Comparison of ENCODE assay signal across 30 cellular contexts in the genomic region with DNA sequence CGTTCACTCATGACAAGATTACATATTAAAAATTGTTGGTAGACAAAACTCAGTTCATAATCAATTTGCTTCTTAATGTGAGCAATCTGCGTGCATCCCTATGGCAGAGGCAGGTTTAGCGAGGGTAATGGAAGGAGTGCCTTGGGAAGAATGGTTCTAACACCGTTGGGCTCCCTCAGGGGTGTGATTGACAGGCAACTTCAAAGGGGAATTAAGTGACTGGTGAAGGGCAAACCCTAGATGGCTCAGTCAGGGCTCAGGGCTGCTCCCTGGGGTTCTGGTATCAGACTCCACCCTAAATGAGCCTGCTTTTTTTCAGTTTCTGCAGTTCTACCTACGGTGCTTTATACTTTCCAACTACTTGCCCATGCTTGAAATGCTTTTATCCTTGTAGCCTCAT.
DNase-seq lines count a peak whose midpoint lies in the region; ATAC-seq and TF ChIP-seq lines count a peak whose summit lies in the region.
"Had no signal": no experiment of that assay in that cellular context is flagged by ENCODE, and none has a peak within 500 bp of the region (broad histone marks: within the 10 kb centered on the region; RNA-seq: fewer than 3 reads in every experiment).

No MANE protein-coding gene starts in this region.

- no peaks in the 10 kb centered on the region for H3K9me3 Mint-ChIP-seq in progenitor cell of endocrine pancreas (ENCODE audit: low read depth)
- H3K9me3 Mint-ChIP-seq: activated CD4-positive, alpha-beta T cell treated with anti-CD3 and anti-CD28 coated beads, Interleukin-2, amount 10 ng/mL, durations not matched to agents 24 days and 14 days; activated naive CD4-positive, alpha-beta T cell treated with anti-CD3 and anti-CD28 coated beads, Interleukin-2, amount 50 U/mL, for 24 hours had no signal

- DNase-seq in H7 (peak; percentile 46), HEK293T (ENCODE audit: extremely low spot score) (no peak), NT2/D1 (ENCODE audit: low read depth, low spot score) (peak; percentile 18), iPS-NIHi7 (ENCODE audit: extremely low spot score) (peak; percentile 76), progenitor cell of endocrine pancreas (ENCODE audit: low spot score, unreplicated experiment) (no peak), HK-2 (ENCODE audit: unreplicated experiment) (no peak)
- no peak for DNase-seq in stimulated activated CD4-positive, alpha-beta T cell treated with anti-CD3 and anti-CD28 coated beads, Interleukin-2, amount 100 ng/mL, for 24 hours
- DNase-seq: activated CD4-positive, alpha-beta T cell treated with anti-CD3 and anti-CD28 coated beads, Interleukin-2, amount 10 ng/mL, durations not matched to agents 24 days and 14 days; activated CD8-positive, alpha-beta memory T cell treated with anti-CD3 and anti-CD28 coated beads for 24 hours; activated T-cell treated with anti-CD3 and anti-CD28 coated beads for 4 hours; amygdala; COR-L47; GDM1; hippocampal formation; mammary epithelial cell; NCI-H1105; NCI-H2081; NCI-H524; right cardiac atrium; RPMI8226; SJCRH30; stimulated activated CD4-positive, alpha-beta T cell treated with anti-CD3 and anti-CD28 coated beads, Interleukin-1b, Interleukin-23, amount 100 ng/mL, for 48 hours; stimulated activated CD8-positive, alpha-beta memory T cell treated with anti-CD3 and anti-CD28 coated beads, Interleukin-4, amount 100 ng/mL, for 48 hours; T1000; testis had no signal

- H3K9me3 ChIP-seq in NT2/D1 (ENCODE audit: insufficient read depth, low read length), result no peaks in the 10 kb centered on the region
- H3K9me3 ChIP-seq: SJCRH30, testis had no signal

- no peaks in the 10 kb centered on the region for H3K4me1 ChIP-seq in NT2/D1 (ENCODE audit: insufficient read depth, insufficient read length)
- H3K4me1 ChIP-seq: parathyroid adenoma, SJCRH30, testis had no signal

- no peak overlapping the region for H3K27ac Mint-ChIP-seq in progenitor cell of endocrine pancreas
- H3K27ac Mint-ChIP-seq: activated CD4-positive, alpha-beta T cell treated with anti-CD3 and anti-CD28 coated beads, Interleukin-2, amount 10 ng/mL, durations not matched to agents 24 days and 14 days; activated naive CD4-positive, alpha-beta T cell treated with anti-CD3 and anti-CD28 coated beads, Interleukin-2, amount 50 U/mL, for 24 hours; stimulated activated naive CD8-positive, alpha-beta T cell treated with anti-CD3 and anti-CD28 coated beads, Interleukin-15, Interleukin-2, amounts not matched to agents 100 ng/mL and 50 ng/mL, for 24 hours had no signal

- no peaks in the 10 kb centered on the region for H3K27me3 ChIP-seq in H7 (ENCODE audit: control insufficient read depth, insufficient read depth, low read length)
- no peaks in the 10 kb centered on the region for H3K27me3 ChIP-seq in NT2/D1 (ENCODE audit: insufficient read depth, insufficient read length)
- H3K27me3 ChIP-seq: SJCRH30, testis had no signal

- POLR2A ChIA-PET in HEK293T (lab: Yijun Ruan, JAX), result no interaction called here

- peaks cover 3% of the 10 kb centered on the region for H3K4me1 Mint-ChIP-seq in progenitor cell of endocrine pancreas (ENCODE audit: low read depth)
- H3K4me1 Mint-ChIP-seq: activated CD4-positive, alpha-beta T cell treated with anti-CD3 and anti-CD28 coated beads, Interleukin-2, amount 10 ng/mL, durations not matched to agents 24 days and 14 days; activated naive CD4-positive, alpha-beta T cell treated with anti-CD3 and anti-CD28 coated beads, Interleukin-2, amount 50 U/mL, for 24 hours had no signal

- H3K27me3 Mint-ChIP-seq in progenitor cell of endocrine pancreas, result no peaks in the 10 kb centered on the region
- H3K27me3 Mint-ChIP-seq: activated CD4-positive, alpha-beta T cell treated with anti-CD3 and anti-CD28 coated beads, Interleukin-2, amount 10 ng/mL, durations not matched to agents 24 days and 14 days; activated naive CD4-positive, alpha-beta T cell treated with anti-CD3 and anti-CD28 coated beads, Interleukin-2, amount 50 U/mL, for 24 hours; stimulated activated naive CD8-positive, alpha-beta T cell treated with anti-CD3 and anti-CD28 coated beads, Interleukin-15, Interleukin-2, amounts not matched to agents 100 ng/mL and 50 ng/mL, for 24 hours had no signal

- no peaks in the 10 kb centered on the region for H3K36me3 Mint-ChIP-seq in progenitor cell of endocrine pancreas (ENCODE audit: insufficient read depth)
- H3K36me3 Mint-ChIP-seq: activated naive CD4-positive, alpha-beta T cell treated with anti-CD3 and anti-CD28 coated beads, Interleukin-2, amount 50 U/mL, for 24 hours had no signal

- no peak overlapping the region for H3K4me3 ChIP-seq in H7 (ENCODE audit: insufficient read depth, low read depth, low read length)
- H3K4me3 ChIP-seq in NT2/D1 (ENCODE audit: insufficient read length, low read depth), result no peak overlapping the region
- H3K4me3 ChIP-seq: SJCRH30, smooth muscle cell, testis had no signal

- TF ChIP-seq CTCF in progenitor cell of endocrine pancreas (IDR thresholded peaks at IDR 0.05; ENCODE audit: unreplicated experiment), result no peak

- no peak for ATAC-seq in HG02763 (IDR thresholded peaks at IDR 0.05; ENCODE audit: unreplicated experiment)
- ATAC-seq: right cardiac atrium had no signal

- CTCF ChIA-PET in HEK293T (lab: Yijun Ruan, JAX), result no interaction called here

- H3K4me3 Mint-ChIP-seq in progenitor cell of endocrine pancreas (ENCODE audit: low read depth), result no peak overlapping the region
- H3K4me3 Mint-ChIP-seq: activated CD4-positive, alpha-beta T cell treated with anti-CD3 and anti-CD28 coated beads, Interleukin-2, amount 10 ng/mL, durations not matched to agents 24 days and 14 days; activated naive CD4-positive, alpha-beta T cell treated with anti-CD3 and anti-CD28 coated beads, Interleukin-2, amount 50 U/mL, for 24 hours; stimulated activated naive CD8-positive, alpha-beta T cell treated with anti-CD3 and anti-CD28 coated beads, Interleukin-15, Interleukin-2, amounts not matched to agents 100 ng/mL and 50 ng/mL, for 24 hours had no signal

- H3K36me3 ChIP-seq in H7 (replicated peaks; ENCODE audit: control insufficient read depth, insufficient read depth, low read length) (no peaks in the 10 kb centered on the region), NT2/D1 (ENCODE audit: insufficient read depth, insufficient read length, low read length) (no peaks in the 10 kb centered on the region)
- H3K36me3 ChIP-seq: SJCRH30 had no signal

- no peak overlapping the region for H3K9ac ChIP-seq in NT2/D1 (ENCODE audit: insufficient read length, low read depth)
- H3K9ac ChIP-seq: parathyroid adenoma had no signal

TF ChIP-seq in HEK293T, 16 proteins besides CTCF, POLR2A, EP300 and RAD21:
- TF ChIP-seq, protein P1, sequence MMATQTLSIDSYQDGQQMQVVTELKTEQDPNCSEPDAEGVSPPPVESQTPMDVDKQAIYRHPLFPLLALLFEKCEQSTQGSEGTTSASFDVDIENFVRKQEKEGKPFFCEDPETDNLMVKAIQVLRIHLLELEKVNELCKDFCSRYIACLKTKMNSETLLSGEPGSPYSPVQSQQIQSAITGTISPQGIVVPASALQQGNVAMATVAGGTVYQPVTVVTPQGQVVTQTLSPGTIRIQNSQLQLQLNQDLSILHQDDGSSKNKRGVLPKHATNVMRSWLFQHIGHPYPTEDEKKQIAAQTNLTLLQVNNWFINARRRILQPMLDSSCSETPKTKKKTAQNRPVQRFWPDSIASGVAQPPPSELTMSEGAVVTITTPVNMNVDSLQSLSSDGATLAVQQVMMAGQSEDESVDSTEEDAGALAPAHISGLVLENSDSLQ (IDR thresholded peaks at IDR 0.05), result peak; percentile 82
- TF ChIP-seq SP1 (IDR thresholded peaks at IDR 0.05), result no peak

Comparison
In these comparisons a context has a peak if more than half of its experiments do, and no peak if none do; other contexts are left out.
1. DNase-seq: peak in H7 (single experiment), NT2/D1 (single experiment) and iPS-NIHi7 (single experiment); none in HEK293T (single experiment), stimulated activated CD4-positive, alpha-beta T cell treated with anti-CD3 and anti-CD28 coated beads, Interleukin-2, amount 100 ng/mL, for 24 hours (0 of 2), progenitor cell of endocrine pancreas (single experiment) and HK-2 (single experiment).